1 cellular context compared by ENCODE assay signal in the genomic region with DNA sequence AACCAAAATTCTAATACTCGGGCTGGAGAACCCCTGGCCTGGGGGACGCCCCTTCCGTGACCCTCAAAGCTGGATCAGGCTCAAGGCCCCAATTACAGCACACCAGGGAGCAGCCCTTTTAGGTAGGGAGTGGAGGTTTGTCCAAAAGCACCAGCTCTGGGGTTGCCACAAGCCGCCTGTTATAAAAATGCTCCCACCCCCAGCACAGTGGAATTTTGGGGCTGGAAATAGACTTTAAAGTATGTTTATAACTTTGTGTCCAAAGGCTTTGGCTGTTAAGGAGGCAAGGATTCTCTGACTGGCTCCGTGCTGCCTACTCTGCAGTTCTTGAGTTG.
TF ChIP-seq lines count a peak whose summit lies in the region.

No MANE protein-coding gene starts in this region.

TF ChIP-seq in endothelial cell of umbilical vein, 7 proteins besides CTCF, POLR2A, EP300 and RAD21:
- TF ChIP-seq POLR2AphosphoS5 (IDR thresholded peaks at IDR 0.05; ENCODE audit: insufficient read depth, low read depth, low read length) (no peak), JUN (IDR thresholded peaks at IDR 0.05; ENCODE audit: borderline replicate concordance, insufficient read depth, insufficient read length, low read depth) (no peak), EZH2 (IDR thresholded peaks at IDR 0.05; ENCODE audit: borderline replicate concordance, low read depth, low read length, severe bottlenecking) (no peak), MYC (IDR thresholded peaks at IDR 0.05; ENCODE audit: low read depth, low read length) (no peak), FOS (IDR thresholded peaks at IDR 0.05; ENCODE audit: borderline replicate concordance, insufficient read depth, low read length) (no peak)
- TF ChIP-seq, protein P1, sequence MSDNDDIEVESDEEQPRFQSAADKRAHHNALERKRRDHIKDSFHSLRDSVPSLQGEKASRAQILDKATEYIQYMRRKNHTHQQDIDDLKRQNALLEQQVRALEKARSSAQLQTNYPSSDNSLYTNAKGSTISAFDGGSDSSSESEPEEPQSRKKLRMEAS (IDR thresholded peaks at IDR 0.05; ENCODE audit: insufficient read depth, insufficient read length) = no peak
